1 cellular context compared by ENCODE assay signal in genomic region chr6:20644667-20645370, GRCh38.
TF ChIP-seq lines count a peak whose summit lies in the region.

No MANE protein-coding gene starts in this region.

TF ChIP-seq in HepG2, 621 proteins besides CTCF, POLR2A, EP300 and RAD21:
- TF ChIP-seq ZNF430 (CRISPR knock-in tag; IDR thresholded peaks at IDR 0.05) (no peak), PLRG1 (conservative IDR thresholded peaks at IDR 0.05) (no peak), DMTF1 (CRISPR knock-in tag; IDR thresholded peaks at IDR 0.05) (no peak), KAT8 (CRISPR knock-in tag; IDR thresholded peaks at IDR 0.05) (no peak), ZNF589 (CRISPR knock-in tag; conservative IDR thresholded peaks at IDR 0.05) (no peak), MAF1 (CRISPR knock-in tag; IDR thresholded peaks at IDR 0.05; ENCODE audit: borderline replicate concordance) (no peak)
